7 cellular contexts compared by ENCODE assay signal in genomic region chr17:78717431-78717980, GRCh38.
DNase-seq lines count a peak whose midpoint lies in the region; ATAC-seq and TF ChIP-seq lines count a peak whose summit lies in the region.

No MANE protein-coding gene starts in this region.

- peaks cover 31% of the 10 kb centered on the region for H3K4me1 ChIP-seq in ES-I3 (ENCODE audit: insufficient read depth, low read length)
- H3K4me1 ChIP-seq in body of pancreas = peaks cover 38% of the 10 kb centered on the region
- peaks cover 59% of the 10 kb centered on the region for H3K4me1 ChIP-seq in stomach smooth muscle (ENCODE audit: control insufficient read depth, insufficient read depth, low read length)

- DNase-seq in NCI-H2029 treated with DMSO at 0.1 percent for 48 hours (lab: John Stamatoyannopoulos, UW) (peak; percentile 49), body of pancreas (peak; percentile 29 to 51 (median 40)), kidney glomerular epithelial cell (lab: John Stamatoyannopoulos, UW) (peak; percentile 21), HK-2 (ENCODE audit: unreplicated experiment) (no peak), CD1c-positive myeloid dendritic cell (ENCODE audit: extremely low spot score) (no peak)

- H3K36me3 ChIP-seq in ES-I3 (ENCODE audit: insufficient read depth, low read length) (no peaks in the 10 kb centered on the region), body of pancreas (replicated peaks in 1 of 2; ENCODE audit: insufficient read depth in 1 of 2, low read depth in 2 of 2) (no peaks in the 10 kb centered on the region), stomach smooth muscle (ENCODE audit: control insufficient read depth in 2 of 2, insufficient read depth in 2 of 2, low read length in 2 of 2) (no peaks in the 10 kb centered on the region)

- peak overlapping the region in 1 of 2 donors; percentile 4 for H3K4me3 ChIP-seq in body of pancreas
- H3K4me3 ChIP-seq in stomach smooth muscle (ENCODE audit: low read length in 2 of 2) = peak overlapping the region; percentile 51 to 81

- H3K9me3 ChIP-seq in ES-I3 (ENCODE audit: control insufficient read depth, insufficient read depth, low read length) = no peaks in the 10 kb centered on the region
- no peaks in the 10 kb centered on the region for H3K9me3 ChIP-seq in body of pancreas
- no peaks in the 10 kb centered on the region for H3K9me3 ChIP-seq in stomach smooth muscle (ENCODE audit: control insufficient read depth in 2 of 2, low read length in 2 of 2)

- peak; percentile 64 for ATAC-seq in body of pancreas

- H3K27ac ChIP-seq in body of pancreas = peak overlapping the region; percentile 59 to 83 (median 78)
- H3K27ac ChIP-seq in stomach smooth muscle (ENCODE audit: low read length) = peak overlapping the region; percentile 71

- H3K9ac ChIP-seq in ES-I3 (ENCODE audit: low read depth, low read length) = peak overlapping the region; percentile 38; the same call in 1 of the 2 replicates
- peak overlapping the region; percentile 42 to 66 for H3K9ac ChIP-seq in stomach smooth muscle (ENCODE audit: low read length in 2 of 2)

- WGBS in body of pancreas, 2 donors = 0 to 11% methylated on average over 14 of the region's 14 CpGs

- intact Hi-C loops in body of pancreas (cut with DNase I) = no loop called here

- TF ChIP-seq POLR2A in body of pancreas (IDR thresholded peaks at IDR 0.05) = no peak

- H3K27me3 ChIP-seq in body of pancreas (no peaks in the 10 kb centered on the region), stomach smooth muscle (ENCODE audit: control insufficient read depth in 1 of 2, insufficient read depth in 2 of 2, low read length in 2 of 2) (no peaks in the 10 kb centered on the region)

- TF ChIP-seq CTCF in body of pancreas (IDR thresholded peaks at IDR 0.05) = no peak

Comparison
In these comparisons a context has a peak if more than half of its experiments do, and no peak if none do; other contexts are left out.
1. DNase-seq: peak in NCI-H2029 treated with DMSO at 0.1 percent for 48 hours (single experiment), body of pancreas (4 of 4) and kidney glomerular epithelial cell (single experiment); none in HK-2 (single experiment) and CD1c-positive myeloid dendritic cell (single experiment).